In the genomic region with DNA sequence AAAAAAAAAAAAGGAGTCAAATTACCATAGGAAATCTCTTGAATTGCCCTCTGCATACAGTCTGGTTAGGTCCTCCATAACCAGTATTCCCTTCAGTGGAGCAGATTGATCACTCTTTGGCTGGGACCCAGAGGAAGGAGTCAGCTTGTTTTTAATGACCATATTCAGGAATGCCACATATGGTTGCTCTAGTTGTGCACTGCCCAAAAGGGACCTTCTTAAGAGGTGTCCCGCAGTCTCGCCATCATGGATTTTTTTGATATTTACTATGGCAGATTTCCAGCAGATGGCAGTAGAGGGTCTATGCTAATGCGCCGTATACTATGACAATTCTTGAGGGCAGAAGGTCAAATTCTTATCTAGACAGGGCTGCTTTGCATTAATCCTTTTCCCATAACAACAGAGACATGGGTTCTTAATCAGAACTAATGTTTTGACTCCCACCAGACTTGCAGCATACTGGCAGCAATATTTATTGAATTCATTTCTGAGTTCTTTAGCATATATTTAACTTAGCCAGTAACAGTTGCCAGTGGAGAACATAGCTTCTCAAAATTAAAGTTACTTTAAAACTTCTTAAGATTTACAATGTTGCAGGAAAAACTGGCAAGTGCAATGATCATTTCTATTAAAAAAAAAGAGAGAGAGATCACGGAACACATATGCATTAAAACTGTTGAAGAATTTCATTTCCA, we compare ENCODE assay signal across 1 cellular context.
TF ChIP-seq lines count a peak whose summit lies in the region.

No MANE protein-coding gene starts in this region.

TF ChIP-seq in HCT116, 20 proteins besides CTCF, POLR2A, EP300 and RAD21 (continued from another document):
- TF ChIP-seq MAX (IDR thresholded peaks at IDR 0.05) (no peak), CEBPB (IDR thresholded peaks at IDR 0.05; ENCODE audit: low read depth) (no peak), EGR1 (IDR thresholded peaks at IDR 0.05; ENCODE audit: low read depth) (no peak), SP1 (IDR thresholded peaks at IDR 0.05; ENCODE audit: low read depth) (no peak), FOSL1 (IDR thresholded peaks at IDR 0.05; ENCODE audit: low read depth) (no peak), YY1 (IDR thresholded peaks at IDR 0.05; ENCODE audit: extremely low read depth, insufficient replicate concordance, low read depth, low read length) (no peak), ELF1 (IDR thresholded peaks at IDR 0.05; ENCODE audit: borderline replicate concordance, low read depth) (no peak)
TF ChIP-seq in HCT116: peak in this region for 0.
